ENCODE assay signal across 8 cellular contexts in the genomic region with DNA sequence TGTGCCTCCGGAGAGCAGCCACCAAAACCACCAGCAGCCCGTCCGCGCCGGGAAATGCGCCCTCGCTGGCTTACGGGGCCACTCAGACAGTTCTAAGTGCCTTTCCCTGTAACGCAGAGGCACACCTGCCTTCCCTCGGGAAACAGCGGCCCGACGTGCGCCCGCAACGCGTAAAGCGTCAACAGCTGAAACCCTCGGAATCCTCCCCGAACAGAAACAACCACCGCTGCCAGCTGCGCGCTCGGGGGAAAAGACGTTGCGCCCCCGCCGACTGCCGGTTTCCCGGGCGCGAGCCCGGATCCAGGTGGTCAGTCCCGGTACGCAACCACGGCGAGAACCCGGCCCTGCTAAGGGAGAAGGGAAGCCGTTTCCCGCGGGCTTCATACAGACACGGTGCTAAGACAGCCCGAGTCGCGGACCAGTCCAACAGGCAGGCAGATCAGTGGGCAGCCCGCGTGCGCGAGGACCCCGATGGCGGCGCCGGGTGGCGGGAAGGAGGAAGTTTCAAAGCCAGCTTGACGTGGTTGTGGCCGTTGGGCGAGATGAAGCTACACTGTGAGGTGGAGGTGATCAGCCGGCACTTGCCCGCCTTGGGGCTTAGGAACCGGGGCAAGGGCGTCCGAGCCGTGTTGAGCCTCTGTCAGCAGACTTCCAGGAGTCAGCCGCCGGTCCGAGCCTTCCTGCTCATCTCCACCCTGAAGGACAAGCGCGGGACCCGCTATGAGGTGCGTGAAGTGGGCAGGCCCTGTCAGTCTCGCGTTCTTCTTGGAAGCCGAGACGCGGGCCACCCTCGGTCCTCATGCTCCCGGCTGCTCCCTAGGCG. TPM values are rescaled to one million over a fixed set of nuclear protein-coding genes. Genes with fewer than 3 reads are reported as not detected.
DNase-seq lines count a peak whose midpoint lies in the region; ATAC-seq and TF ChIP-seq lines count a peak whose summit lies in the region.

A gene with protein sequence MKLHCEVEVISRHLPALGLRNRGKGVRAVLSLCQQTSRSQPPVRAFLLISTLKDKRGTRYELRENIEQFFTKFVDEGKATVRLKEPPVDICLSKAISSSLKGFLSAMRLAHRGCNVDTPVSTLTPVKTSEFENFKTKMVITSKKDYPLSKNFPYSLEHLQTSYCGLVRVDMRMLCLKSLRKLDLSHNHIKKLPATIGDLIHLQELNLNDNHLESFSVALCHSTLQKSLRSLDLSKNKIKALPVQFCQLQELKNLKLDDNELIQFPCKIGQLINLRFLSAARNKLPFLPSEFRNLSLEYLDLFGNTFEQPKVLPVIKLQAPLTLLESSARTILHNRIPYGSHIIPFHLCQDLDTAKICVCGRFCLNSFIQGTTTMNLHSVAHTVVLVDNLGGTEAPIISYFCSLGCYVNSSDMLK (plus strand): TSS at position 462 of the 823 bp plus-strand sequence. CDS start 81 bp downstream, at position 543.

- H3K14ac ChIP-seq in IMR-90 (replicated peaks; ENCODE audit: low read depth, low read length): peak within 1 kb of the TSS; percentile 84

- peak within 1 kb of the TSS; percentile 97 for H3K4me2 ChIP-seq in IMR-90 (ENCODE audit: low read depth, low read length)

- H2BK120ac ChIP-seq in IMR-90 (ENCODE audit: low read depth, low read length): peak within 1 kb of the TSS; percentile 82

- peak within 1 kb of the TSS; percentile 24 for H2BK20ac ChIP-seq in IMR-90 (ENCODE audit: low read depth, low read length)

- H3K4me1 ChIP-seq in IMR-90 (ENCODE audit: control insufficient read depth, insufficient read depth, low read length): 0 out of 2 replicates have a peak, but pooled peaks cover 2% of the 10 kb centered on the region
- H3K4me1 ChIP-seq in muscle layer of colon (ENCODE audit: insufficient read depth, low read length): peaks cover 8% of the 10 kb centered on the region

- peak within 1 kb of the TSS; percentile 79 for H2AK5ac ChIP-seq in IMR-90 (ENCODE audit: low read depth, low read length)

- peak within 1 kb of the TSS; percentile 90 for H3K27ac ChIP-seq in IMR-90 (ENCODE audit: insufficient read depth, low read length)
- peak within 1 kb of the TSS; percentile 97 for H3K27ac ChIP-seq in muscle layer of colon (ENCODE audit: low read depth, low read length)

- peak within 1 kb of the TSS; percentile 41; the same call in 2 of the 3 replicates for H2BK15ac ChIP-seq in IMR-90 (ENCODE audit: low read depth, low read length)

- POLR2A ChIA-PET in IMR-90 (lab: Charles Lee; ENCODE audit: unreplicated experiment): no interaction called here

- no peaks in the 10 kb centered on the region for H3K27me3 ChIP-seq in IMR-90 (ENCODE audit: control insufficient read depth, insufficient read depth, low read length)
- H3K27me3 ChIP-seq in muscle layer of colon (ENCODE audit: control insufficient read depth in 1 of 2, insufficient read depth in 2 of 2, low read length in 2 of 2): no peaks in the 10 kb centered on the region

- DNase-seq in DMS 273 treated with DMSO at 0.1 percent for 48 hours (lab: John Stamatoyannopoulos, UW): peak; percentile 61
- peak; percentile 82 for DNase-seq in IMR-90
- peak; percentile 83 for DNase-seq in OCI-M1 (lab: John Stamatoyannopoulos, UW)
- peak; percentile 95 for DNase-seq in activated T-cell treated with anti-CD3 and anti-CD28 coated beads, Interleukin-2, amount 50 U/mL, for 24 hours
- peak; percentile 89 to 94 for DNase-seq in erythroblast (lab: John Stamatoyannopoulos, UW)
- peak; percentile 65 to 70 for DNase-seq in stimulated activated CD8-positive, alpha-beta memory T cell treated with anti-CD3 and anti-CD28 coated beads, Interleukin-7, amount 100 ng/mL, for 1 hour (ENCODE audit: low read depth in 2 of 2)

- peak within 1 kb of the TSS; percentile 67 for H4K5ac ChIP-seq in IMR-90 (ENCODE audit: low read depth, low read length)

- H2AK9ac ChIP-seq in IMR-90 (replicated peaks; ENCODE audit: low read depth, low read length, poor library complexity): peak within 1 kb of the TSS; percentile 98

- H3K9ac ChIP-seq in IMR-90 (ENCODE audit: low read depth, low read length) (peak within 1 kb of the TSS; percentile 82), muscle layer of colon (ENCODE audit: low read length) (peak within 1 kb of the TSS; percentile 97)

- TF ChIP-seq POLR2A in IMR-90 (IDR thresholded peaks at IDR 0.05; ENCODE audit: low read depth, low read length): peak; percentile 74; the same call in 1 of the 2 replicates
- peak; percentile 97 for TF ChIP-seq POLR2A in erythroblast (IDR thresholded peaks at IDR 0.05; ENCODE audit: low read length)

- H3K9me3 ChIP-seq in IMR-90 (ENCODE audit: control insufficient read depth, insufficient read depth, low read length) (no peaks in the 10 kb centered on the region), muscle layer of colon (ENCODE audit: low read length) (no peaks in the 10 kb centered on the region)

- peak within 1 kb of the TSS; percentile 94 for H2BK5ac ChIP-seq in IMR-90 (ENCODE audit: low read depth, low read length, poor library complexity, severe bottlenecking)

- peak within 1 kb of the TSS; percentile 84 for H3K4ac ChIP-seq in IMR-90 (ENCODE audit: low read depth, low read length)

- H3K79me1 ChIP-seq in IMR-90 (ENCODE audit: low read depth in 1 of 2, low read length in 2 of 2): peaks cover 16 to 36% of the 10 kb centered on the region in 2 experiments

- WGBS in IMR-90 (ENCODE audit: extremely low coverage in 2 of 2, insufficient read length in 1 of 2), 2 experiments: 1% methylated on average over 36 of the region's 78 CpGs; no CpG with 5 or more reads in 1 of the 2 experiments

- ATAC-seq in GM21528 (IDR thresholded peaks at IDR 0.05; ENCODE audit: low FRiP score, unreplicated experiment) (peak; percentile 50), IMR-90 (ENCODE audit: low read depth) (peak; percentile 70)

- peak within 1 kb of the TSS; percentile 98 for H2AFZ ChIP-seq in IMR-90 (replicated peaks; ENCODE audit: low read length, poor library complexity)

- no peak for TF ChIP-seq CTCF in IMR-90 (conservative IDR thresholded peaks at IDR 0.05; ENCODE audit: low read depth, low read length)

- H3K27ac Mint-ChIP-seq in activated T-cell treated with anti-CD3 and anti-CD28 coated beads, Interleukin-2, amount 50 U/mL, for 24 hours: peak within 1 kb of the TSS; percentile 97

- intact Hi-C loops in IMR-90 (cut with micrococcal nuclease): no loop called here

- H3K4me3 ChIP-seq in IMR-90 (ENCODE audit: insufficient read depth, low read depth, low read length) (peak within 1 kb of the TSS; percentile 66), muscle layer of colon (ENCODE audit: low read depth in 1 of 2, low read length in 2 of 2) (peak within 1 kb of the TSS; percentile 75 to 86)

- H3K27me3 Mint-ChIP-seq in activated T-cell treated with anti-CD3 and anti-CD28 coated beads, Interleukin-2, amount 50 U/mL, for 24 hours: no peaks in the 10 kb centered on the region

- peak within 1 kb of the TSS; percentile 74 for H3K18ac ChIP-seq in IMR-90 (ENCODE audit: low read depth, low read length)

- H4K91ac ChIP-seq in IMR-90 (ENCODE audit: insufficient read depth, low read depth, low read length): peak within 1 kb of the TSS; percentile 97

- BruUV-seq in IMR-90 (replicated peaks; lab: Mats Ljungman, UMichigan): no TSS peak

- TF ChIP-seq RAD21 in IMR-90 (IDR thresholded peaks at IDR 0.05; ENCODE audit: low read length): no peak

- H3K9me3 Mint-ChIP-seq in activated T-cell treated with anti-CD3 and anti-CD28 coated beads, Interleukin-2, amount 50 U/mL, for 24 hours: no peaks in the 10 kb centered on the region

- H4K20me1 ChIP-seq in IMR-90 (ENCODE audit: insufficient read depth, low read length): no peaks in the 10 kb centered on the region

- dilution Hi-C loops in IMR-90 (cut with HindIII; ENCODE audit: low sequenced_read_pairs, unreplicated experiment): no loop called here

- H3K4me3 Mint-ChIP-seq in activated T-cell treated with anti-CD3 and anti-CD28 coated beads, Interleukin-2, amount 50 U/mL, for 24 hours: peak within 1 kb of the TSS; percentile 97

- H3K36me3 ChIP-seq in IMR-90 (ENCODE audit: control insufficient read depth, insufficient read depth, low read length): no peaks in the 10 kb centered on the region
- H3K36me3 ChIP-seq in muscle layer of colon (ENCODE audit: insufficient read depth, low read length): no peaks in the 10 kb centered on the region

- H3K56ac ChIP-seq in IMR-90 (ENCODE audit: extremely low read depth, insufficient read depth, low read length): peak within 1 kb of the TSS; percentile 94

- in situ Hi-C loops in IMR-90 (cut with MboI; ENCODE audit: low sequenced_read_pairs): no loop called here

- peaks cover 53% of the 10 kb centered on the region for H3K36me3 Mint-ChIP-seq in activated T-cell treated with anti-CD3 and anti-CD28 coated beads, Interleukin-2, amount 50 U/mL, for 24 hours (ENCODE audit: low read depth)

- H3K9me1 ChIP-seq in IMR-90 (ENCODE audit: insufficient read depth, low read length): peaks cover 4% of the 10 kb centered on the region; the same call in 1 of the 2 replicates

- H4K8ac ChIP-seq in IMR-90 (ENCODE audit: low read depth in 2 of 2, low read length in 2 of 2): peak within 1 kb of the TSS; percentile 69 to 99

- H3K23ac ChIP-seq in IMR-90 (ENCODE audit: low read depth, low read length): peak within 1 kb of the TSS; percentile 97

- peaks cover 38% of the 10 kb centered on the region for H3K4me1 Mint-ChIP-seq in activated T-cell treated with anti-CD3 and anti-CD28 coated beads, Interleukin-2, amount 50 U/mL, for 24 hours (ENCODE audit: low read depth)

- CTCF ChIA-PET in IMR-90 (lab: Yijun Ruan, JAX): interaction anchor here (0.6 to 2.0 kb wide), 2 partner anchors 11 to 16 kb away, joined by 3 to 7 read pairs; no protein-coding TSS in a partner anchor

TF ChIP-seq in IMR-90, 13 proteins besides CTCF, POLR2A, EP300 and RAD21:
- no peak for TF ChIP-seq RFX5 (IDR thresholded peaks at IDR 0.05; ENCODE audit: low read depth, low read length)
- peak; percentile 59; the same call in 1 of the 2 replicates for TF ChIP-seq MXI1 (IDR thresholded peaks at IDR 0.05; ENCODE audit: borderline replicate concordance, low read depth, low read length)
- TF ChIP-seq, protein P1, sequence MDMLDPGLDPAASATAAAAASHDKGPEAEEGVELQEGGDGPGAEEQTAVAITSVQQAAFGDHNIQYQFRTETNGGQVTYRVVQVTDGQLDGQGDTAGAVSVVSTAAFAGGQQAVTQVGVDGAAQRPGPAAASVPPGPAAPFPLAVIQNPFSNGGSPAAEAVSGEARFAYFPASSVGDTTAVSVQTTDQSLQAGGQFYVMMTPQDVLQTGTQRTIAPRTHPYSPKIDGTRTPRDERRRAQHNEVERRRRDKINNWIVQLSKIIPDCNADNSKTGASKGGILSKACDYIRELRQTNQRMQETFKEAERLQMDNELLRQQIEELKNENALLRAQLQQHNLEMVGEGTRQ (IDR thresholded peaks at IDR 0.05; ENCODE audit: low read depth, low read length): 0 out of 2 replicates have a peak, but pooled peaks have one; percentile 9
- no peak for TF ChIP-seq RCOR1 (IDR thresholded peaks at IDR 0.05; ENCODE audit: insufficient replicate concordance, low read length)

RNA-seq across cellular contexts. Expression of the gene that starts here (rescaled TPM):
- 20.8 and 28.3 TPM in 2 replicates for total RNA-seq in IMR-90 (2012; rRNA removed)
- 11.6 and 13.1 TPM in 2 replicates for polyA plus RNA-seq in IMR-90 (2012; rRNA removed)
- 6.7 and 7.4 TPM in 2 replicates for polyA plus RNA-seq in IMR-90 (2012; cell fraction: cytosol; rRNA removed)
- 2.3 and 4.7 TPM in 2 replicates for polyA plus RNA-seq in IMR-90 (2012; cell fraction: nucleus; rRNA removed; ENCODE audit: low replicate concordance)

Comparison
In these comparisons a context has a peak if more than half of its experiments do, and no peak if none do; other contexts are left out.
1. Peak in every context shown above with its lines: DNase-seq, ATAC-seq, H3K4me3 ChIP-seq and H3K27ac ChIP-seq.